2 cellular contexts compared by ENCODE assay signal in genomic region chr9:113233146-113233545, GRCh38.
TF ChIP-seq lines count a peak whose summit lies in the region.

No MANE protein-coding gene starts in this region.

TF ChIP-seq in liver, 16 proteins besides CTCF, POLR2A, EP300 and RAD21:
- TF ChIP-seq GABPA (IDR thresholded peaks at IDR 0.05 in 1 of 2, conservative IDR thresholded peaks at IDR 0.05 in 1 of 2) (peak in 1 of 2 donors; percentile 7), RXRA (IDR thresholded peaks at IDR 0.05) (peak in 1 of 2 donors; percentile 41), NR2F2 (IDR thresholded peaks at IDR 0.05) (peak; percentile 11), REST (IDR thresholded peaks at IDR 0.05) (no peak)

TF ChIP-seq in HepG2, 621 proteins besides CTCF, POLR2A, EP300 and RAD21:
- TF ChIP-seq PRDM10 (CRISPR knock-in tag; IDR thresholded peaks at IDR 0.05; ENCODE audit: low read depth) (no peak), RBM39 (IDR thresholded peaks at IDR 0.05; ENCODE audit: low read depth, low read length, poor library complexity, severe bottlenecking) (no peak), FOXK1 (CRISPR knock-in tag; IDR thresholded peaks at IDR 0.05; ENCODE audit: borderline replicate concordance, low read depth) (no peak), ZNF713 (CRISPR knock-in tag; IDR thresholded peaks at IDR 0.05) (no peak), MATR3 (CRISPR knock-in tag; IDR thresholded peaks at IDR 0.05) (no peak), ZNF770 (CRISPR knock-in tag; IDR thresholded peaks at IDR 0.05) (no peak), HNRNPUL1 (IDR thresholded peaks at IDR 0.05; ENCODE audit: low read depth, low read length) (no peak), TCF12 (IDR thresholded peaks at IDR 0.05) (no peak), TCF12 (CRISPR knock-in tag; IDR thresholded peaks at IDR 0.05) (no peak), RNF219 (CRISPR knock-in tag; IDR thresholded peaks at IDR 0.05) (no peak), ZNF329 (CRISPR knock-in tag; IDR thresholded peaks at IDR 0.05; ENCODE audit: low read depth) (no peak), ZNF503 (CRISPR knock-in tag; IDR thresholded peaks at IDR 0.05) (no peak), SETDB1 (CRISPR knock-in tag; IDR thresholded peaks at IDR 0.05; ENCODE audit: borderline replicate concordance) (no peak), ZBTB40 (IDR thresholded peaks at IDR 0.05) (no peak), ZBTB40 (CRISPR knock-in tag; IDR thresholded peaks at IDR 0.05) (no peak), GATAD2A (CRISPR knock-in tag; IDR thresholded peaks at IDR 0.05) (no peak), AGO1 (IDR thresholded peaks at IDR 0.05; ENCODE audit: low read depth, low read length, poor library complexity, severe bottlenecking) (no peak)
